Comparison of ENCODE assay signal across 8 cellular contexts in genomic region chr19:36140289-36141038, GRCh38. TPM values are rescaled to one million over a fixed set of nuclear protein-coding genes. Genes with fewer than 3 reads are reported as not detected.
A peak's percentile ranks its signal among the peaks of the same experiment; 100 is the strongest.
DNase-seq lines count a peak whose midpoint lies in the region; TF ChIP-seq lines count a peak whose summit lies in the region.

No MANE protein-coding gene starts in this region.

- H3K36me3 ChIP-seq in ACC112 (ENCODE audit: insufficient read depth, low read length) (peaks cover 8% of the 10 kb centered on the region), left ventricle myocardium inferior (peaks cover 38% of the 10 kb centered on the region), rectal smooth muscle tissue (ENCODE audit: control insufficient read depth, insufficient read depth, low read length) (peaks cover 19% of the 10 kb centered on the region)

- DNase-seq in GM13977 (ENCODE audit: low spot score), result peak; percentile 90
- DNase-seq in RPMI8226, result peak; percentile 40
- peak; percentile 28 for DNase-seq in left ventricle myocardium inferior
- DNase-seq in cerebellar nuclear complex (lab: John Stamatoyannopoulos, UW), result no peak

- H3K27me3 ChIP-seq in ACC112 (ENCODE audit: insufficient read depth, low read length) (no peaks in the 10 kb centered on the region), left ventricle myocardium inferior (ENCODE audit: low read depth) (no peaks in the 10 kb centered on the region), rectal smooth muscle tissue (ENCODE audit: control insufficient read depth, insufficient read depth, low read length) (no peaks in the 10 kb centered on the region)

- peak overlapping the region; percentile 89 to 98 (median 94) for H3K4me3 Mint-ChIP-seq in IgD-negative memory B cell

- H3K27ac Mint-ChIP-seq in IgD-negative memory B cell, result peak overlapping the region; percentile 82 to 94 (median 92)

- H3K9me3 Mint-ChIP-seq in IgD-negative memory B cell, result peaks cover 0 to 2% (median 0%) of the 10 kb centered on the region in 3 donors

- H3K4me1 ChIP-seq in ACC112 (ENCODE audit: control insufficient read depth, insufficient read depth, low read length, unreplicated experiment) (peaks cover 14% of the 10 kb centered on the region), left ventricle myocardium inferior (peaks cover 43% of the 10 kb centered on the region), rectal smooth muscle tissue (ENCODE audit: control insufficient read depth, insufficient read depth, low read length) (peaks cover 6% of the 10 kb centered on the region)

- peak overlapping the region; percentile 92 for H3K9ac ChIP-seq in rectal smooth muscle tissue (ENCODE audit: low read length)

- peak overlapping the region; percentile 91 for H3K27ac ChIP-seq in ACC112 (ENCODE audit: low read depth, low read length)
- peak overlapping the region; percentile 99 for H3K27ac ChIP-seq in adipose tissue (ENCODE audit: low read depth, low read length)
- H3K27ac ChIP-seq in left ventricle myocardium inferior (replicated peaks), result peak overlapping the region; percentile 98
- H3K27ac ChIP-seq in rectal smooth muscle tissue (ENCODE audit: low read depth, low read length), result peak overlapping the region; percentile 95

- peaks cover 7 to 21% (median 12%) of the 10 kb centered on the region in 3 donors for H3K4me1 Mint-ChIP-seq in IgD-negative memory B cell

- TF ChIP-seq CTCF in GM13977 (IDR thresholded peaks at IDR 0.05; ENCODE audit: extremely low read depth, insufficient read depth, missing control alignments) (no peak), left ventricle myocardium inferior (IDR thresholded peaks at IDR 0.05; ENCODE audit: borderline replicate concordance) (no peak)

- no peak overlapping the region for H2AFZ ChIP-seq in ACC112 (ENCODE audit: low read length, unreplicated experiment)

- intact Hi-C loops in left ventricle myocardium inferior (cut with micrococcal nuclease), result no loop called here

- H3K9me3 ChIP-seq in left ventricle myocardium inferior (replicated peaks), result no peaks in the 10 kb centered on the region

- H3K36me3 Mint-ChIP-seq in IgD-negative memory B cell, result peaks cover 15% of the 10 kb centered on the region

- H3K27me3 Mint-ChIP-seq in IgD-negative memory B cell, result no peaks in the 10 kb centered on the region

- H3K79me2 ChIP-seq in ACC112 (ENCODE audit: control insufficient read depth, insufficient read depth, low read length, unreplicated experiment), result peaks cover 18% of the 10 kb centered on the region

- 0 to 1% (median 0%) methylated on average over 30 to 32 of the region's 32 CpGs for WGBS in adipose tissue, 3 donors

- H3K4me3 ChIP-seq in ACC112 (ENCODE audit: low read depth, low read length), result peak overlapping the region; percentile 91
- H3K4me3 ChIP-seq in left ventricle myocardium inferior, result peak overlapping the region; percentile 86
- peak overlapping the region; percentile 98 for H3K4me3 ChIP-seq in rectal smooth muscle tissue (ENCODE audit: low read length)

- in situ Hi-C loops in GM13977 (cut with MboI; ENCODE audit: low pct_unique_long_range_greater_than_20kb, low sequenced_read_pairs, unreplicated experiment), result no loop called here

RNA-seq across cellular contexts. Expression of gene CAPNS1, which starts 0.6 kb away (rescaled TPM):
- 139 TPM for polyA plus RNA-seq in IgD-negative memory B cell
- 100 to 1,000 TPM; 236 to 719 (median 679) TPM for polyA plus RNA-seq in adipose tissue
- 767 TPM for total RNA-seq in left ventricle myocardium inferior

RNA-seq across cellular contexts. Expression of gene COX7A1, which starts 11.8 kb away (rescaled TPM):
- not detected for polyA plus RNA-seq in IgD-negative memory B cell
- polyA plus RNA-seq in adipose tissue, result 100 to 1,000 TPM in 2 of 3 donors, 10 to 100 TPM in 1; 25.9 to 132 (median 119) TPM
- 2,839 TPM for total RNA-seq in left ventricle myocardium inferior

RNA-seq across cellular contexts. Expression of gene TBCB, which starts 25.2 kb away (rescaled TPM):
- polyA plus RNA-seq in IgD-negative memory B cell (269 TPM), adipose tissue (100 to 1,000 TPM in 2 of 3 donors, 10 to 100 TPM in 1; 63.0 to 153 (median 149) TPM)
- 94.9 TPM for total RNA-seq in left ventricle myocardium inferior

RNA-seq across cellular contexts. Expression of gene POLR2I, which starts 25.8 kb away (rescaled TPM):
- polyA plus RNA-seq in IgD-negative memory B cell (144 TPM), adipose tissue (100 to 1,000 TPM in 1 of 3 donors, 10 to 100 TPM in 2; 48.8 to 103 (median 51.8) TPM)
- 130 TPM for total RNA-seq in left ventricle myocardium inferior

RNA-seq across cellular contexts. Expression of gene OVOL3, which starts 29.5 kb away (rescaled TPM):
- polyA plus RNA-seq in IgD-negative memory B cell (not detected), adipose tissue (not detected)
- total RNA-seq in left ventricle myocardium inferior, result not detected

Comparison
In these comparisons a context has a peak if more than half of its experiments do, and no peak if none do; other contexts are left out.
1. DNase-seq: peak in GM13977 (single experiment), RPMI8226 (single experiment) and left ventricle myocardium inferior (single experiment); none in cerebellar nuclear complex (0 of 2).
2. RNA of gene COX7A1, which starts 11.8 kb away (polyA plus RNA-seq): 25.9 to 132 TPM in adipose tissue; not detected in IgD-negative memory B cell (single experiment); every median in the first group is over 10 times any median in the second.
3. Peak in every context shown above with its lines, with median percentiles within 50 percentile points of each other: H3K27ac ChIP-seq and H3K4me3 ChIP-seq.